7 cellular contexts compared by ENCODE assay signal in genomic region chr2:53422979-53423378, GRCh38.
DNase-seq lines count a peak whose midpoint lies in the region; ATAC-seq, FAIRE-seq and TF ChIP-seq lines count a peak whose summit lies in the region.

No MANE protein-coding gene starts in this region.

- no peak overlapping the region for H3K4ac ChIP-seq in trophoblast cell (ENCODE audit: low read depth, low read length)

- dilution Hi-C loops in endothelial cell of umbilical vein (cut with MboI; ENCODE audit: extremely low pct_ligation_motif_present, low sequenced_read_pairs): no loop called here

- H3K9me1 ChIP-seq in endothelial cell of umbilical vein (replicated peaks; ENCODE audit: control insufficient read depth, extremely low read depth, insufficient read depth, low read length): no peaks in the 10 kb centered on the region

- H3K23ac ChIP-seq in trophoblast cell (ENCODE audit: low read length): no peak overlapping the region

- H2AFZ ChIP-seq in endothelial cell of umbilical vein (ENCODE audit: low read depth, low read length) (no peak overlapping the region), trophoblast cell (ENCODE audit: insufficient read depth, low read length, poor library complexity) (no peak overlapping the region)

- no peaks in the 10 kb centered on the region for H4K20me1 ChIP-seq in endothelial cell of umbilical vein (replicated peaks; ENCODE audit: control insufficient read depth, extremely low read depth, insufficient read depth, low read length)

- ATAC-seq in GM19463 (IDR thresholded peaks at IDR 0.05; ENCODE audit: unreplicated experiment): peak; percentile 48
- peak; percentile 75 for ATAC-seq in HG03469 (IDR thresholded peaks at IDR 0.05; ENCODE audit: unreplicated experiment)

- H3K14ac ChIP-seq in trophoblast cell (ENCODE audit: low read length): no peak overlapping the region

- H3K27ac ChIP-seq in endothelial cell of umbilical vein (ENCODE audit: insufficient read depth, low read depth, low read length) (no peak overlapping the region), trophoblast cell (ENCODE audit: low read depth, low read length) (no peak overlapping the region)

- no peak overlapping the region for H3K18ac ChIP-seq in trophoblast cell (ENCODE audit: low read length)

- no TSS peak for BruUV-seq in endothelial cell of umbilical vein (replicated peaks; lab: Mats Ljungman, UMichigan)

- H4K8ac ChIP-seq in trophoblast cell (ENCODE audit: low read depth, low read length): no peak overlapping the region

- H3K9me3 ChIP-seq in endothelial cell of umbilical vein (replicated peaks; ENCODE audit: control insufficient read depth, insufficient read depth, low read length) (no peaks in the 10 kb centered on the region), trophoblast cell (ENCODE audit: insufficient read depth, low read depth, low read length) (no peaks in the 10 kb centered on the region)

- H3K79me2 ChIP-seq in endothelial cell of umbilical vein (ENCODE audit: control insufficient read depth, insufficient read depth, low read length) (no peaks in the 10 kb centered on the region), trophoblast cell (ENCODE audit: control insufficient read depth, insufficient read depth, low read length, poor library complexity) (no peaks in the 10 kb centered on the region)

- H3K4me2 ChIP-seq in endothelial cell of umbilical vein (ENCODE audit: insufficient read depth, low read length) (no peak overlapping the region), trophoblast cell (ENCODE audit: low read length) (no peak overlapping the region)

- H2BK5ac ChIP-seq in trophoblast cell (ENCODE audit: low read depth, low read length, poor library complexity): no peak overlapping the region

- H3K36me3 ChIP-seq in endothelial cell of umbilical vein (ENCODE audit: control insufficient read depth in 2 of 2, extremely low read depth in 1 of 2, insufficient read depth in 2 of 2, low read length in 2 of 2) (no peaks in the 10 kb centered on the region), trophoblast cell (ENCODE audit: control insufficient read depth in 1 of 2, insufficient read depth in 2 of 2, low read length in 2 of 2) (no peaks in the 10 kb centered on the region)

- intact Hi-C loops in endothelial cell of umbilical vein (cut with micrococcal nuclease): loop anchor here (10.0 kb wide), 1 partner anchor 1282 kb away; no protein-coding TSS in a partner anchor

- no peak overlapping the region for H2AK5ac ChIP-seq in trophoblast cell (ENCODE audit: low read length)

- WGBS in trophoblast cell (ENCODE audit: extremely low coverage, insufficient coverage, insufficient read length): no CpG with 5 or more reads among the region's 3 CpGs

- H2BK120ac ChIP-seq in trophoblast cell (ENCODE audit: insufficient read depth, low read length, poor library complexity): no peak overlapping the region

- TF ChIP-seq CTCF in endothelial cell of umbilical vein (IDR thresholded peaks at IDR 0.05; ENCODE audit: extremely low read depth in 1 of 2, insufficient read depth in 1 of 2, low read depth in 1 of 2, low read length in 2 of 2): peak; percentile 30 to 47

- H4K91ac ChIP-seq in trophoblast cell (ENCODE audit: low read depth, low read length): no peak overlapping the region

- H4K12ac ChIP-seq in trophoblast cell (ENCODE audit: low read depth, low read length): no peak overlapping the region

- no peak overlapping the region for H3K9ac ChIP-seq in endothelial cell of umbilical vein (replicated peaks; ENCODE audit: extremely low read depth, insufficient read depth, low read length)
- no peak overlapping the region for H3K9ac ChIP-seq in trophoblast cell (ENCODE audit: low read length)

- FAIRE-seq in endothelial cell of umbilical vein (lab: Jason Lieb, UNC): no peak

- POLR2A ChIA-PET in endothelial cell of umbilical vein (lab: Charles Lee): no interaction called here

- no peaks in the 10 kb centered on the region for H3K4me1 ChIP-seq in endothelial cell of umbilical vein (ENCODE audit: control insufficient read depth, extremely low read depth, insufficient read depth, low read length)
- no peaks in the 10 kb centered on the region for H3K4me1 ChIP-seq in trophoblast cell (ENCODE audit: control insufficient read depth in 1 of 2, insufficient read depth in 2 of 2, low read length in 2 of 2)

- H3K27me3 ChIP-seq in endothelial cell of umbilical vein (ENCODE audit: control insufficient read depth in 2 of 2, insufficient read depth in 2 of 2, low read length in 2 of 2) (no peaks in the 10 kb centered on the region), trophoblast cell (ENCODE audit: insufficient read depth, low read length) (no peaks in the 10 kb centered on the region)

- no peaks in the 10 kb centered on the region for H3K79me1 ChIP-seq in trophoblast cell (ENCODE audit: low read length)

- no peak overlapping the region for H2BK12ac ChIP-seq in trophoblast cell (ENCODE audit: low read length)

- DNase-seq in GM03348 (ENCODE audit: low spot score): peak; percentile 66
- DNase-seq in RKO (ENCODE audit: low spot score): peak; percentile 49
- DNase-seq in endothelial cell of umbilical vein (ENCODE audit: low read depth, low spot score): peak; percentile 26
- peak; percentile 38 to 73 for DNase-seq in trophoblast cell
- DNase-seq in HPDE6-E6E7 (ENCODE audit: extremely low spot score): no peak

- CTCF ChIA-PET in endothelial cell of umbilical vein (lab: Charles Lee): interaction anchor here (0.6 to 1.3 kb wide), 5 partner anchors 293 to 1281 kb away, joined by 3 to 7 read pairs (median 4); partner anchors contain the start of genes ASB3, CHAC2 and ERLEC1

- H3K4me3 ChIP-seq in endothelial cell of umbilical vein (replicated peaks in 1 of 3; ENCODE audit: insufficient read depth in 1 of 3, low read depth in 1 of 3, low read length in 3 of 3) (no peak overlapping the region), trophoblast cell (ENCODE audit: low read depth, low read length) (no peak overlapping the region)

- TF ChIP-seq POLR2A in endothelial cell of umbilical vein (IDR thresholded peaks at IDR 0.05; ENCODE audit: low read depth, low read length): no peak

TF ChIP-seq in endothelial cell of umbilical vein, 7 proteins besides CTCF, POLR2A, EP300 and RAD21:
- TF ChIP-seq MAX (IDR thresholded peaks at IDR 0.05; ENCODE audit: insufficient read depth, insufficient read length) (no peak), MYC (IDR thresholded peaks at IDR 0.05; ENCODE audit: low read depth, low read length) (no peak), EZH2 (IDR thresholded peaks at IDR 0.05; ENCODE audit: borderline replicate concordance, low read depth, low read length, severe bottlenecking) (no peak), POLR2AphosphoS5 (IDR thresholded peaks at IDR 0.05; ENCODE audit: insufficient read depth, low read depth, low read length) (no peak), JUN (IDR thresholded peaks at IDR 0.05; ENCODE audit: borderline replicate concordance, insufficient read depth, insufficient read length, low read depth) (no peak)
